In the genomic region with DNA sequence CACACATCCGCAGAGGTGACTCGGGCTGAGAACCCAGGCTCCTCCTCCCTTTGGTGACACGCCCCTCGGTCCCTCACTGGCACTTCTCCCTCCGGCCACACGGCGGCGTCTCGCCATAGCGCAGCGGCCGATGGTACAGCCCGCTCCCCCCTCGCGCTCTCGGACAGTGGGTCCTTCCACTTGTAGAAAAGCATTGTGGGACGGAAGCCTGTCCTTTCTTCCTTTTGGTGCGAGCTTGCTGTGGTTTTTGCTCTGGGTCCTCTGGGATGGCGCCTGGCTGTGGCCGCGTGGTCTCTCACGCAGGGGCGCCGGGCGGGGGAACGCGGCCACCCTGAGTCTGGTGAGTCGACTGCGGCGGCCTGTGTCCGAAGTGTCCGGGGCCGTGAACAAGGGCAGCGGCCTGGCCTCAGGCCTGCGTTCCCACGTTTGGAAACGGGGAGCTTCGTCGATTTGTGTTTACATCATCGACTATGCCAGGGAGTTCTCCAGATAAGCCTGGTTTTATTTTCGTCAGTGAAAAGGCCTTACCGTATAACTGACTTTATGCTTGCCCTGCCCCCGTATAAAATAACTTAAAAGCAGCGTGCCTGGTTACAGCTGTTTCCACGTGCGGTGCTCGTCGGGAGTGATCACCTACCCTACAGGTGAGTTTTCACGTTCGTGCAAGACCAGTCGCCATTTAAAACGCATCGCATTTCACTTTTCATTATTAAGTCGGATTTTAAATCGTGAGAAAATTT, we compare ENCODE assay signal across 1 cellular context.
TF ChIP-seq lines count a peak whose summit lies in the region.

No MANE protein-coding gene starts in this region.

TF ChIP-seq in GM12878, 131 proteins besides CTCF, POLR2A, EP300 and RAD21 (continued from another document and continues in another):
- TF ChIP-seq, protein P1, sequence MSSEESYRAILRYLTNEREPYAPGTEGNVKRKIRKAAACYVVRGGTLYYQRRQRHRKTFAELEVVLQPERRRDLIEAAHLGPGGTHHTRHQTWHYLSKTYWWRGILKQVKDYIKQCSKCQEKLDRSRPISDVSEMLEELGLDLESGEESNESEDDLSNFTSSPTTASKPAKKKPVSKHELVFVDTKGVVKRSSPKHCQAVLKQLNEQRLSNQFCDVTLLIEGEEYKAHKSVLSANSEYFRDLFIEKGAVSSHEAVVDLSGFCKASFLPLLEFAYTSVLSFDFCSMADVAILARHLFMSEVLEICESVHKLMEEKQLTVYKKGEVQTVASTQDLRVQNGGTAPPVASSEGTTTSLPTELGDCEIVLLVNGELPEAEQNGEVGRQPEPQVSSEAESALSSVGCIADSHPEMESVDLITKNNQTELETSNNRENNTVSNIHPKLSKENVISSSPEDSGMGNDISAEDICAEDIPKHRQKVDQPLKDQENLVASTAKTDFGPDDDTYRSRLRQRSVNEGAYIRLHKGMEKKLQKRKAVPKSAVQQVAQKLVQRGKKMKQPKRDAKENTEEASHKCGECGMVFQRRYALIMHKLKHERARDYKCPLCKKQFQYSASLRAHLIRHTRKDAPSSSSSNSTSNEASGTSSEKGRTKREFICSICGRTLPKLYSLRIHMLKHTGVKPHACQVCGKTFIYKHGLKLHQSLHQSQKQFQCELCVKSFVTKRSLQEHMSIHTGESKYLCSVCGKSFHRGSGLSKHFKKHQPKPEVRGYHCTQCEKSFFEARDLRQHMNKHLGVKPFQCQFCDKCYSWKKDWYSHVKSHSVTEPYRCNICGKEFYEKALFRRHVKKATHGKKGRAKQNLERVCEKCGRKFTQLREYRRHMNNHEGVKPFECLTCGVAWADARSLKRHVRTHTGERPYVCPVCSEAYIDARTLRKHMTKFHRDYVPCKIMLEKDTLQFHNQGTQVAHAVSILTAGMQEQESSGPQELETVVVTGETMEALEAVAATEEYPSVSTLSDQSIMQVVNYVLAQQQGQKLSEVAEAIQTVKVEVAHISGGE (CRISPR knock-in tag; IDR thresholded peaks at IDR 0.05) = no peak
- peak; percentile 29; the same call in 1 of the 2 replicates for TF ChIP-seq NR2F1 (conservative IDR thresholded peaks at IDR 0.05)
- TF ChIP-seq, protein P2, sequence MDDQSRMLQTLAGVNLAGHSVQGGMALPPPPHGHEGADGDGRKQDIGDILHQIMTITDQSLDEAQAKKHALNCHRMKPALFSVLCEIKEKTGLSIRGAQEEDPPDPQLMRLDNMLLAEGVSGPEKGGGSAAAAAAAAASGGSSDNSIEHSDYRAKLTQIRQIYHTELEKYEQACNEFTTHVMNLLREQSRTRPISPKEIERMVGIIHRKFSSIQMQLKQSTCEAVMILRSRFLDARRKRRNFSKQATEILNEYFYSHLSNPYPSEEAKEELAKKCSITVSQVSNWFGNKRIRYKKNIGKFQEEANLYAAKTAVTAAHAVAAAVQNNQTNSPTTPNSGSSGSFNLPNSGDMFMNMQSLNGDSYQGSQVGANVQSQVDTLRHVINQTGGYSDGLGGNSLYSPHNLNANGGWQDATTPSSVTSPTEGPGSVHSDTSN (IDR thresholded peaks at IDR 0.05; ENCODE audit: insufficient replicate concordance, low read depth, low read length) = peak; percentile 40
- TF ChIP-seq ASH2L (IDR thresholded peaks at IDR 0.05; ENCODE audit: borderline replicate concordance, low read depth) = peak; percentile 90
- 0 out of 2 replicates have a peak, but pooled peaks have one; percentile 24 for TF ChIP-seq MTA2 (IDR thresholded peaks at IDR 0.05; ENCODE audit: low read depth)
- TF ChIP-seq ETV6 (conservative IDR thresholded peaks at IDR 0.05 in 1 of 2, IDR thresholded peaks at IDR 0.05 in 1 of 2; ENCODE audit: borderline replicate concordance in 1 of 2, low read depth in 1 of 2) = no peak
- TF ChIP-seq, protein P3, sequence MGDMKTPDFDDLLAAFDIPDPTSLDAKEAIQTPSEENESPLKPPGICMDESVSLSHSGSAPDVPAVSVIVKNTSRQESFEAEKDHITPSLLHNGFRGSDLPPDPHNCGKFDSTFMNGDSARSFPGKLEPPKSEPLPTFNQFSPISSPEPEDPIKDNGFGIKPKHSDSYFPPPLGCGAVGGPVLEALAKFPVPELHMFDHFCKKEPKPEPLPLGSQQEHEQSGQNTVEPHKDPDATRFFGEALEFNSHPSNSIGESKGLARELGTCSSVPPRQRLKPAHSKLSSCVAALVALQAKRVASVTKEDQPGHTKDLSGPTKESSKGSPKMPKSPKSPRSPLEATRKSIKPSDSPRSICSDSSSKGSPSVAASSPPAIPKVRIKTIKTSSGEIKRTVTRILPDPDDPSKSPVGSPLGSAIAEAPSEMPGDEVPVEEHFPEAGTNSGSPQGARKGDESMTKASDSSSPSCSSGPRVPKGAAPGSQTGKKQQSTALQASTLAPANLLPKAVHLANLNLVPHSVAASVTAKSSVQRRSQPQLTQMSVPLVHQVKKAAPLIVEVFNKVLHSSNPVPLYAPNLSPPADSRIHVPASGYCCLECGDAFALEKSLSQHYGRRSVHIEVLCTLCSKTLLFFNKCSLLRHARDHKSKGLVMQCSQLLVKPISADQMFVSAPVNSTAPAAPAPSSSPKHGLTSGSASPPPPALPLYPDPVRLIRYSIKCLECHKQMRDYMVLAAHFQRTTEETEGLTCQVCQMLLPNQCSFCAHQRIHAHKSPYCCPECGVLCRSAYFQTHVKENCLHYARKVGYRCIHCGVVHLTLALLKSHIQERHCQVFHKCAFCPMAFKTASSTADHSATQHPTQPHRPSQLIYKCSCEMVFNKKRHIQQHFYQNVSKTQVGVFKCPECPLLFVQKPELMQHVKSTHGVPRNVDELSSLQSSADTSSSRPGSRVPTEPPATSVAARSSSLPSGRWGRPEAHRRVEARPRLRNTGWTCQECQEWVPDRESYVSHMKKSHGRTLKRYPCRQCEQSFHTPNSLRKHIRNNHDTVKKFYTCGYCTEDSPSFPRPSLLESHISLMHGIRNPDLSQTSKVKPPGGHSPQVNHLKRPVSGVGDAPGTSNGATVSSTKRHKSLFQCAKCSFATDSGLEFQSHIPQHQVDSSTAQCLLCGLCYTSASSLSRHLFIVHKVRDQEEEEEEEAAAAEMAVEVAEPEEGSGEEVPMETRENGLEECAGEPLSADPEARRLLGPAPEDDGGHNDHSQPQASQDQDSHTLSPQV (IDR thresholded peaks at IDR 0.05) = peak; percentile 73
- TF ChIP-seq BHLHE40 (IDR thresholded peaks at IDR 0.05; ENCODE audit: borderline replicate concordance in 1 of 2, low read depth in 2 of 2, low read length in 1 of 2) = peak; percentile 99 to 100
- no peak for TF ChIP-seq TCF7 (IDR thresholded peaks at IDR 0.05; ENCODE audit: borderline replicate concordance)
- TF ChIP-seq ESRRA (IDR thresholded peaks at IDR 0.05; ENCODE audit: low read length) = no peak
- TF ChIP-seq PAX8 (IDR thresholded peaks at IDR 0.05) = no peak
- no peak for TF ChIP-seq RBBP5 (conservative IDR thresholded peaks at IDR 0.05)
- peak; percentile 84 for TF ChIP-seq IKZF1 (conservative IDR thresholded peaks at IDR 0.05)
- TF ChIP-seq GABPA (IDR thresholded peaks at IDR 0.05; ENCODE audit: low read depth) = no peak
- peak; percentile 89 for TF ChIP-seq MXI1 (IDR thresholded peaks at IDR 0.05; ENCODE audit: low read depth, low read length)
- TF ChIP-seq CBX5 (IDR thresholded peaks at IDR 0.05; ENCODE audit: low read depth) = peak; percentile 98
- TF ChIP-seq, protein P4, sequence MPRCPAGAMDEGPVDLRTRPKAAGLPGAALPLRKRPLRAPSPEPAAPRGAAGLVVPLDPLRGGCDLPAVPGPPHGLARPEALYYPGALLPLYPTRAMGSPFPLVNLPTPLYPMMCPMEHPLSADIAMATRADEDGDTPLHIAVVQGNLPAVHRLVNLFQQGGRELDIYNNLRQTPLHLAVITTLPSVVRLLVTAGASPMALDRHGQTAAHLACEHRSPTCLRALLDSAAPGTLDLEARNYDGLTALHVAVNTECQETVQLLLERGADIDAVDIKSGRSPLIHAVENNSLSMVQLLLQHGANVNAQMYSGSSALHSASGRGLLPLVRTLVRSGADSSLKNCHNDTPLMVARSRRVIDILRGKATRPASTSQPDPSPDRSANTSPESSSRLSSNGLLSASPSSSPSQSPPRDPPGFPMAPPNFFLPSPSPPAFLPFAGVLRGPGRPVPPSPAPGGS (IDR thresholded peaks at IDR 0.05; ENCODE audit: borderline replicate concordance, insufficient read depth, low read depth, low read length, poor library complexity, severe bottlenecking) = no peak
- TF ChIP-seq WRNIP1 (IDR thresholded peaks at IDR 0.05; ENCODE audit: borderline replicate concordance, low read depth, low read length) = 0 out of 2 replicates have a peak, but pooled peaks have one; percentile 15
- TF ChIP-seq, protein P5, sequence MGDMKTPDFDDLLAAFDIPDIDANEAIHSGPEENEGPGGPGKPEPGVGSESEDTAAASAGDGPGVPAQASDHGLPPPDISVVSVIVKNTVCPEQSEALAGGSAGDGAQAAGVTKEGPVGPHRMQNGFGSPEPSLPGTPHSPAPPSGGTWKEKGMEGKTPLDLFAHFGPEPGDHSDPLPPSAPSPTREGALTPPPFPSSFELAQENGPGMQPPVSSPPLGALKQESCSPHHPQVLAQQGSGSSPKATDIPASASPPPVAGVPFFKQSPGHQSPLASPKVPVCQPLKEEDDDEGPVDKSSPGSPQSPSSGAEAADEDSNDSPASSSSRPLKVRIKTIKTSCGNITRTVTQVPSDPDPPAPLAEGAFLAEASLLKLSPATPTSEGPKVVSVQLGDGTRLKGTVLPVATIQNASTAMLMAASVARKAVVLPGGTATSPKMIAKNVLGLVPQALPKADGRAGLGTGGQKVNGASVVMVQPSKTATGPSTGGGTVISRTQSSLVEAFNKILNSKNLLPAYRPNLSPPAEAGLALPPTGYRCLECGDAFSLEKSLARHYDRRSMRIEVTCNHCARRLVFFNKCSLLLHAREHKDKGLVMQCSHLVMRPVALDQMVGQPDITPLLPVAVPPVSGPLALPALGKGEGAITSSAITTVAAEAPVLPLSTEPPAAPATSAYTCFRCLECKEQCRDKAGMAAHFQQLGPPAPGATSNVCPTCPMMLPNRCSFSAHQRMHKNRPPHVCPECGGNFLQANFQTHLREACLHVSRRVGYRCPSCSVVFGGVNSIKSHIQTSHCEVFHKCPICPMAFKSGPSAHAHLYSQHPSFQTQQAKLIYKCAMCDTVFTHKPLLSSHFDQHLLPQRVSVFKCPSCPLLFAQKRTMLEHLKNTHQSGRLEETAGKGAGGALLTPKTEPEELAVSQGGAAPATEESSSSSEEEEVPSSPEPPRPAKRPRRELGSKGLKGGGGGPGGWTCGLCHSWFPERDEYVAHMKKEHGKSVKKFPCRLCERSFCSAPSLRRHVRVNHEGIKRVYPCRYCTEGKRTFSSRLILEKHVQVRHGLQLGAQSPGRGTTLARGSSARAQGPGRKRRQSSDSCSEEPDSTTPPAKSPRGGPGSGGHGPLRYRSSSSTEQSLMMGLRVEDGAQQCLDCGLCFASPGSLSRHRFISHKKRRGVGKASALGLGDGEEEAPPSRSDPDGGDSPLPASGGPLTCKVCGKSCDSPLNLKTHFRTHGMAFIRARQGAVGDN (IDR thresholded peaks at IDR 0.05) = peak; percentile 76; the same call in 1 of the 2 replicates
- peak; percentile 80; the same call in 1 of the 2 replicates for TF ChIP-seq POLR2AphosphoS2 (IDR thresholded peaks at IDR 0.05; ENCODE audit: low read depth, low read length)
- peak; percentile 48 to 76; a peak in 2 of 4 replicates for TF ChIP-seq SRF (IDR thresholded peaks at IDR 0.05; ENCODE audit: low read depth in 2 of 2, low read length in 2 of 2)
- TF ChIP-seq MYC (IDR thresholded peaks at IDR 0.05; ENCODE audit: insufficient read depth, insufficient read length, insufficient replicate concordance, low read length, severe bottlenecking) = peak; percentile 55
- no peak for TF ChIP-seq HDAC6 (IDR thresholded peaks at IDR 0.05; ENCODE audit: unreplicated experiment)
- no peak for TF ChIP-seq CBX3 (IDR thresholded peaks at IDR 0.05; ENCODE audit: borderline replicate concordance, low read depth)
- TF ChIP-seq NRF1 (conservative IDR thresholded peaks at IDR 0.05; ENCODE audit: low read depth, low read length) = no peak
- TF ChIP-seq, protein P6, sequence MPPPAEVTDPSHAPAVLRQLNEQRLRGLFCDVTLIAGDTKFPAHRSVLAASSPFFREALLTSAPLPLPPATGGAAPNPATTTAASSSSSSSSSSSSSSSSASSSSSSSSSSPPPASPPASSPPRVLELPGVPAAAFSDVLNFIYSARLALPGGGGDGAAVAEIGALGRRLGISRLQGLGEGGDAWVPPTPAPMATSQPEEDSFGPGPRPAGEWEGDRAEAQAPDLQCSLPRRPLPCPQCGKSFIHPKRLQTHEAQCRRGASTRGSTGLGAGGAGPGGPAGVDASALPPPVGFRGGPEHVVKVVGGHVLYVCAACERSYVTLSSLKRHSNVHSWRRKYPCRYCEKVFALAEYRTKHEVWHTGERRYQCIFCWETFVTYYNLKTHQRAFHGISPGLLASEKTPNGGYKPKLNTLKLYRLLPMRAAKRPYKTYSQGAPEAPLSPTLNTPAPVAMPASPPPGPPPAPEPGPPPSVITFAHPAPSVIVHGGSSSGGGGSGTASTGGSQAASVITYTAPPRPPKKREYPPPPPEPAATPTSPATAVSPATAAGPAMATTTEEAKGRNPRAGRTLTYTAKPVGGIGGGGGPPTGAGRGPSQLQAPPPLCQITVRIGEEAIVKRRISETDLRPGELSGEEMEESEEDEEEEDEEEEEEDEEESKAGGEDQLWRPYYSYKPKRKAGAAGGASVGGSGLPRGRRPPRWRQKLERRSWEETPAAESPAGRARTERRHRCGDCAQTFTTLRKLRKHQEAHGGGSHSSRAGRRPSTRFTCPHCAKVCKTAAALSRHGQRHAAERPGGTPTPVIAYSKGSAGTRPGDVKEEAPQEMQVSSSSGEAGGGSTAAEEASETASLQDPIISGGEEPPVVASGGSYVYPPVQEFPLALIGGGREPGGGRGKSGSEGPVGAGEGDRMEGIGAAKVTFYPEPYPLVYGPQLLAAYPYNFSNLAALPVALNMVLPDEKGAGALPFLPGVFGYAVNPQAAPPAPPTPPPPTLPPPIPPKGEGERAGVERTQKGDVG (CRISPR knock-in tag; IDR thresholded peaks at IDR 0.05) = no peak
- TF ChIP-seq NR2C1 (IDR thresholded peaks at IDR 0.05) = no peak
- TF ChIP-seq, protein P7, sequence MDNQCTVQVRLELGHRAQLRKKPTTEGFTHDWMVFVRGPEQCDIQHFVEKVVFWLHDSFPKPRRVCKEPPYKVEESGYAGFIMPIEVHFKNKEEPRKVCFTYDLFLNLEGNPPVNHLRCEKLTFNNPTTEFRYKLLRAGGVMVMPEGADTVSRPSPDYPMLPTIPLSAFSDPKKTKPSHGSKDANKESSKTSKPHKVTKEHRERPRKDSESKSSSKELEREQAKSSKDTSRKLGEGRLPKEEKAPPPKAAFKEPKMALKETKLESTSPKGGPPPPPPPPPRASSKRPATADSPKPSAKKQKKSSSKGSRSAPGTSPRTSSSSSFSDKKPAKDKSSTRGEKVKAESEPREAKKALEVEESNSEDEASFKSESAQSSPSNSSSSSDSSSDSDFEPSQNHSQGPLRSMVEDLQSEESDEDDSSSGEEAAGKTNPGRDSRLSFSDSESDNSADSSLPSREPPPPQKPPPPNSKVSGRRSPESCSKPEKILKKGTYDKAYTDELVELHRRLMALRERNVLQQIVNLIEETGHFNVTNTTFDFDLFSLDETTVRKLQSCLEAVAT (IDR thresholded peaks at IDR 0.05) = peak; percentile 71
- TF ChIP-seq STAT1 (conservative IDR thresholded peaks at IDR 0.05) = peak; percentile 96
- TF ChIP-seq, protein P8, sequence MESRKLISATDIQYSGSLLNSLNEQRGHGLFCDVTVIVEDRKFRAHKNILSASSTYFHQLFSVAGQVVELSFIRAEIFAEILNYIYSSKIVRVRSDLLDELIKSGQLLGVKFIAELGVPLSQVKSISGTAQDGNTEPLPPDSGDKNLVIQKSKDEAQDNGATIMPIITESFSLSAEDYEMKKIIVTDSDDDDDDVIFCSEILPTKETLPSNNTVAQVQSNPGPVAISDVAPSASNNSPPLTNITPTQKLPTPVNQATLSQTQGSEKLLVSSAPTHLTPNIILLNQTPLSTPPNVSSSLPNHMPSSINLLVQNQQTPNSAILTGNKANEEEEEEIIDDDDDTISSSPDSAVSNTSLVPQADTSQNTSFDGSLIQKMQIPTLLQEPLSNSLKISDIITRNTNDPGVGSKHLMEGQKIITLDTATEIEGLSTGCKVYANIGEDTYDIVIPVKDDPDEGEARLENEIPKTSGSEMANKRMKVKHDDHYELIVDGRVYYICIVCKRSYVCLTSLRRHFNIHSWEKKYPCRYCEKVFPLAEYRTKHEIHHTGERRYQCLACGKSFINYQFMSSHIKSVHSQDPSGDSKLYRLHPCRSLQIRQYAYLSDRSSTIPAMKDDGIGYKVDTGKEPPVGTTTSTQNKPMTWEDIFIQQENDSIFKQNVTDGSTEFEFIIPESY (IDR thresholded peaks at IDR 0.05) = peak; percentile 83
- TF ChIP-seq TARDBP (IDR thresholded peaks at IDR 0.05; ENCODE audit: borderline replicate concordance) = no peak
